Comparison of ENCODE assay signal across 11 cellular contexts in the genomic region with DNA sequence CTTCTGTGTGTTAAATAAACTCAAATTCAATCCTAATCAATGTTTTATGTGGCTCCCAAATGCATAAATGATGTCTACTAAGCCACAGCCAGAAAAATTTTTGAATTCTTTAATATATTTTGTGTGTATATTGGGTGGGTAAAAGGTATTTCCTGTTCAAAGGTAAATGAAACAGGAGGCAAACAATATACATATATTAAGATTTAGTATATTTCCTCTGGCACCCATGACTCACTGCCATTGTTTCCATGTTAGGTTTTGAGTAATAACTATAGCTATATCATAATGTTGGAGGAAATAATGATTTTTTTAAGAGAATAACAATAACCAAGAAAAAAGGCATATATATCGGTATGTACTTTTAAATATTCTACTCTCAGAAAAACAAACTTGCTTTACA.
"Had no signal": no experiment of that assay in that cellular context is flagged by ENCODE, and none has a peak within 500 bp of the region (broad histone marks: within the 10 kb centered on the region; RNA-seq: fewer than 3 reads in every experiment).

No MANE protein-coding gene starts in this region.

- H2AFZ ChIP-seq: GM23248, GM23338 had no signal

- H3K27ac ChIP-seq: GM23248 had no signal

- H3K9me3 Mint-ChIP-seq: GM23338, H9 had no signal

- H3K4me2 ChIP-seq: GM23338 had no signal

- H3K36me3 ChIP-seq: HAP-1 had no signal

- H3K9me3 ChIP-seq: HAP-1 had no signal

- FAIRE-seq: H1, H54 had no signal

- ATAC-seq: GM23338, HCT116 had no signal

- DNase-seq: GM23248, GOT3, H7, H9, HCEC 1CT, HFFc6 had no signal

- H3K27ac Mint-ChIP-seq: GM23338, H9, HFFc6 had no signal

- H3K4me3 Mint-ChIP-seq: GM23338, H9, HFFc6 had no signal

- H3K4me3 ChIP-seq: GM23248, GM23338, HAP-1 had no signal

- H3K9ac ChIP-seq: GM23248 had no signal

- H3K4me1 ChIP-seq: HAP-1 had no signal
